In genomic region chr1:111507411-111508201, GRCh38 we compare ENCODE assay signal across 1 cellular context.
A peak's percentile ranks its signal among the peaks of the same experiment; 100 is the strongest.
TF ChIP-seq lines count a peak whose summit lies in the region.

No MANE protein-coding gene starts in this region.

TF ChIP-seq in K562, 482 proteins besides CTCF, POLR2A, EP300 and RAD21 (continued from another document and continues in another):
- no peak for TF ChIP-seq ZBTB40 (IDR thresholded peaks at IDR 0.05)
- no peak for TF ChIP-seq ZBTB40 (CRISPR knock-in tag; IDR thresholded peaks at IDR 0.05)
- peak; percentile 66 for TF ChIP-seq ZBTB9 (CRISPR knock-in tag; IDR thresholded peaks at IDR 0.05)
- TF ChIP-seq EP400 (IDR thresholded peaks at IDR 0.05) = peak; percentile 66
- TF ChIP-seq ZNF318 (IDR thresholded peaks at IDR 0.05; ENCODE audit: borderline replicate concordance in 1 of 2, low read depth in 1 of 2) = no peak
- TF ChIP-seq TRIM24 (IDR thresholded peaks at IDR 0.05) = peak; percentile 27 to 66; a peak in 2 of 4 replicates
- TF ChIP-seq RBFOX2 (IDR thresholded peaks at IDR 0.05; ENCODE audit: low read depth, low read length) = peak; percentile 81
- no peak for TF ChIP-seq FOXO4 (CRISPR knock-in tag; IDR thresholded peaks at IDR 0.05)
- no peak for TF ChIP-seq POLR3A (IDR thresholded peaks at IDR 0.05; ENCODE audit: borderline replicate concordance, extremely low read depth, insufficient read depth, insufficient read length)
- 0 out of 2 replicates have a peak, but pooled peaks have one; percentile 28 for TF ChIP-seq HCFC1 (IDR thresholded peaks at IDR 0.05; ENCODE audit: low read depth, low read length)
- TF ChIP-seq SRSF9 (IDR thresholded peaks at IDR 0.05; ENCODE audit: borderline replicate concordance, low read depth, low read length) = no peak
- TF ChIP-seq GABPB1 (CRISPR knock-in tag; IDR thresholded peaks at IDR 0.05) = peak; percentile 68; the same call in 1 of the 2 replicates
- no peak for TF ChIP-seq ELK3 (CRISPR knock-in tag; IDR thresholded peaks at IDR 0.05)
- TF ChIP-seq MBD2 (IDR thresholded peaks at IDR 0.05; ENCODE audit: borderline replicate concordance, low read depth) = 0 out of 2 replicates have a peak, but pooled peaks have one; percentile 9
- no peak for TF ChIP-seq SNRNP70 (optimal IDR thresholded peaks at IDR 0.05; ENCODE audit: low read depth, low read length)
- TF ChIP-seq ELF4 (CRISPR knock-in tag; IDR thresholded peaks at IDR 0.05) = no peak
- TF ChIP-seq ZNF12 (CRISPR knock-in tag; IDR thresholded peaks at IDR 0.05) = 0 out of 2 replicates have a peak, but pooled peaks have one; percentile 16
- no peak for TF ChIP-seq TCF15 (CRISPR knock-in tag; IDR thresholded peaks at IDR 0.05)
- no peak for TF ChIP-seq USF2 (CRISPR knock-in tag; IDR thresholded peaks at IDR 0.05)
- TF ChIP-seq GABPA (tag; conservative IDR thresholded peaks at IDR 0.05; ENCODE audit: low read depth) = peak; percentile 66
- 0 out of 2 replicates have a peak, but pooled peaks have one; percentile 1 for TF ChIP-seq KLF6 (CRISPR knock-in tag; IDR thresholded peaks at IDR 0.05; ENCODE audit: borderline replicate concordance)
- no peak for TF ChIP-seq ZBTB8A (IDR thresholded peaks at IDR 0.05; ENCODE audit: partially characterized antibody)
- TF ChIP-seq ZBTB17 (CRISPR knock-in tag; IDR thresholded peaks at IDR 0.05) = peak; percentile 55
- TF ChIP-seq ZNF830 (CRISPR knock-in tag; IDR thresholded peaks at IDR 0.05) = no peak
- peak in 1 of 2 experiments; percentile 34; a peak in 2 of 4 replicates for TF ChIP-seq MNT (conservative IDR thresholded peaks at IDR 0.05)
- TF ChIP-seq ESRRA (IDR thresholded peaks at IDR 0.05; ENCODE audit: borderline replicate concordance, low read depth) = peak; percentile 71
- peak in 1 of 2 experiments; percentile 58; a peak in 1 of 4 replicates for TF ChIP-seq RCOR1 (IDR thresholded peaks at IDR 0.05; ENCODE audit: borderline replicate concordance in 1 of 2, low read depth in 2 of 2, low read length in 2 of 2)
- no peak for TF ChIP-seq NFXL1 (CRISPR knock-in tag; IDR thresholded peaks at IDR 0.05)
- TF ChIP-seq MEIS2 (IDR thresholded peaks at IDR 0.05; ENCODE audit: partially characterized antibody) = peak; percentile 29
- TF ChIP-seq KLF1 (tag; IDR thresholded peaks at IDR 0.05) = 0 out of 2 replicates have a peak, but pooled peaks have one; percentile 18
- TF ChIP-seq PHF8 (IDR thresholded peaks at IDR 0.05; ENCODE audit: borderline replicate concordance, low read length) = peak; percentile 79; the same call in 1 of the 2 replicates
- TF ChIP-seq IRF2 (CRISPR knock-in tag; IDR thresholded peaks at IDR 0.05) = no peak
- peak; percentile 78 for TF ChIP-seq ETV5 (CRISPR knock-in tag; IDR thresholded peaks at IDR 0.05; ENCODE audit: low read depth)
